In genomic region chr6:96410467-96410866, GRCh38 we compare ENCODE assay signal across 5 cellular contexts.
"Had no signal": no experiment of that assay in that cellular context is flagged by ENCODE, and none has a peak within 500 bp of the region (broad histone marks: within the 10 kb centered on the region; RNA-seq: fewer than 3 reads in every experiment).

No MANE protein-coding gene starts in this region.

- H3K27ac Mint-ChIP-seq: GM23338, H9 had no signal

- DNase-seq: H9, HCEC 1CT, IMR-90 had no signal

- H3K4me2 ChIP-seq: GM23338 had no signal

- H3K4me3 ChIP-seq: GM23338, K562 had no signal

- H3K4me3 Mint-ChIP-seq: GM23338, H9 had no signal

- H3K9me3 Mint-ChIP-seq: GM23338, H9 had no signal

- ATAC-seq: GM23338, K562 had no signal
